7 cellular contexts compared by ENCODE assay signal in genomic region chr1:49318218-49318617, GRCh38.
"Had no signal": no experiment of that assay in that cellular context is flagged by ENCODE, and none has a peak within 500 bp of the region (broad histone marks: within the 10 kb centered on the region; RNA-seq: fewer than 3 reads in every experiment).

No MANE protein-coding gene starts in this region.

- H3K27ac ChIP-seq: HL-60, KMS-11 had no signal

- H3K9ac ChIP-seq: KMS-11 had no signal

- ATAC-seq: K562 had no signal

- FAIRE-seq: HTR-8/SVneo, K562 had no signal

- H3K4me2 ChIP-seq: KMS-11 had no signal

- DNase-seq: IMR-90, KBM-7, KG1 had no signal

- H3K4me3 ChIP-seq: K562 had no signal
